13 cellular contexts compared by ENCODE assay signal in the genomic region with DNA sequence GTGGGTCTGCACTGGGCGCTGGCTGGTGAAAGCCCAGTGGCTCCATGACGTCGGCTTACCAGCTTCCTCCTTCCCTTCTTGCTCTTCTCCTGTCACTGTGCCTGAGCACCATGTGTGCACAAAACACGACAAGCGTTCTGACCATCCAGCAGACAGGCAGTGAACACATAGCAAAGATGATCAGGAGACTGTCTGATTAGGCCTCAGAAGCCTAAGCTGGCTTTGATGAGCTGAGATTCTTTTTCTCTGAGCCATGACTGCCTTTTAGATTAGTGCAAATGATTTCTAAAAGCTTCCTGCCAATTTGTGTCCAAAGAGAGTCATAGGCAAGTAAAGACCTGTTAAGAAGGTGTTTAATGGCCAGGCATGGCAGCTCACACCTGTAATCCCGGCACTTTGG. TPM values are rescaled to one million over a fixed set of nuclear protein-coding genes. Genes with fewer than 3 reads are reported as not detected.
"Had no signal": no experiment of that assay in that cellular context is flagged by ENCODE, and none has a peak within 500 bp of the region (broad histone marks: within the 10 kb centered on the region; RNA-seq: fewer than 3 reads in every experiment).

No MANE protein-coding gene starts in this region.

- H3K9me3 ChIP-seq: esophagus muscularis mucosa, left ventricle myocardium inferior, tibial artery had no signal

- H3K4me3 ChIP-seq: esophagus muscularis mucosa, left ventricle myocardium inferior, tibial artery had no signal

- H3K27me3 ChIP-seq: esophagus muscularis mucosa had no signal

- DNase-seq: activated CD4-positive, alpha-beta T cell treated with anti-CD3 and anti-CD28 coated beads, Interleukin-2, amount 10 ng/mL, durations not matched to agents 7 days and 5 days; activated CD8-positive, alpha-beta memory T cell treated with anti-CD3 and anti-CD28 coated beads, Interleukin-2, amount 50 U/mL, for 48 hours; activated naive CD8-positive, alpha-beta T cell treated with anti-CD3 and anti-CD28 coated beads for 36 hours; cerebellar nuclear complex; glutamatergic neuron; hypothalamus; left ventricle myocardium inferior; mesenchymal stem cell; natural killer cell; stimulated activated CD4-positive, alpha-beta T cell treated with anti-CD3 and anti-CD28 coated beads, Interleukin-2, amount 100 ng/mL, for 48 hours; stimulated activated naive CD4-positive, alpha-beta T cell; tibial artery had no signal

- H3K4me1 ChIP-seq: tibial artery had no signal

- H3K27ac ChIP-seq: esophagus muscularis mucosa, left ventricle myocardium inferior, tibial artery had no signal

- H3K36me3 ChIP-seq: esophagus muscularis mucosa, left ventricle myocardium inferior, tibial artery had no signal

RNA-seq across cellular contexts. Expression of gene TMEM132B, which starts 37.9 kb away (rescaled TPM):
- total RNA-seq: activated CD4-positive, alpha-beta T cell treated with anti-CD3 and anti-CD28 coated beads, Interleukin-2, amount 10 ng/mL, durations not matched to agents 7 days and 5 days; activated naive CD8-positive, alpha-beta T cell treated with anti-CD3 and anti-CD28 coated beads for 36 hours; natural killer cell had no signal
